1 cellular context compared by ENCODE assay signal in the genomic region with DNA sequence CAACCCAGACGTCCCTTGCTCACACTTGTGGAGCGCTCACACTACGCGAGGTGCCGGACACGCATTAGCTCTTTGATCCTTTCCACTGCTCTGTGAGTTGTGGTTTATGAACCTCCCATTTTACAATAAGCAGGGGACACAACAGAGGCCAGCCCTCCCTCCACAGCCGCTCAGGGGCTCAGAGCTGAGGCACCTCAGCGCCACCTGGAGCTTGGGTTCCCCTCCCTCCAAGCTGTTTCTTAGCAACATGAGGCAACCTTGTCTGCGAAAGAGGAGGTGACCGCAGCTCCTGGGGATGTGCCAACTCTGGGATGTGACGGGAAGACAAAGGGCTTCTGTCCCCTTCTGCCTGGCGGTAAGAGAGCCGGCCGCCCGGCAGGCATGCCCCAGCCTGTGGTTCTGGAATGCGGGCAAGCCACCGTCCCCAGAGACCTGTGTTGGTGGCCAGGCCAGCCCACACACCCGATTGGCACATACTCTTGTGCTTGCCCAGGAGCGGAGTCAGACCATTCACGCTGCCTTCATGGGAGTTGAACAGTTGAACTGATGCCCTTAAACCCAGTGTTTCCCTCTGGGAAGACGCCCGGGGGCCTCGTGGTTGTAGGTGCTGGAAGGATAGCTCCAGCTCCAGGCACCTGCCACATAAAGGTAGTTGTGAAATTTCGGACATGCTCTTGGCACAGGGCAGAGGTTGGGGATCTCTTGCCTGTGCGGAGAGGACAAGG.
TF ChIP-seq lines count a peak whose summit lies in the region.

No MANE protein-coding gene starts in this region.

TF ChIP-seq in HEK293, 187 proteins besides CTCF, POLR2A, EP300 and RAD21 (continued from another document and continues in another):
- TF ChIP-seq, protein P1, sequence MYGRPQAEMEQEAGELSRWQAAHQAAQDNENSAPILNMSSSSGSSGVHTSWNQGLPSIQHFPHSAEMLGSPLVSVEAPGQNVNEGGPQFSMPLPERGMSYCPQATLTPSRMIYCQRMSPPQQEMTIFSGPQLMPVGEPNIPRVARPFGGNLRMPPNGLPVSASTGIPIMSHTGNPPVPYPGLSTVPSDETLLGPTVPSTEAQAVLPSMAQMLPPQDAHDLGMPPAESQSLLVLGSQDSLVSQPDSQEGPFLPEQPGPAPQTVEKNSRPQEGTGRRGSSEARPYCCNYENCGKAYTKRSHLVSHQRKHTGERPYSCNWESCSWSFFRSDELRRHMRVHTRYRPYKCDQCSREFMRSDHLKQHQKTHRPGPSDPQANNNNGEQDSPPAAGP (tag by site-specific recombination; IDR thresholded peaks at IDR 0.05) = 0 out of 2 replicates have a peak, but pooled peaks have one; percentile 30
- TF ChIP-seq, protein P2, sequence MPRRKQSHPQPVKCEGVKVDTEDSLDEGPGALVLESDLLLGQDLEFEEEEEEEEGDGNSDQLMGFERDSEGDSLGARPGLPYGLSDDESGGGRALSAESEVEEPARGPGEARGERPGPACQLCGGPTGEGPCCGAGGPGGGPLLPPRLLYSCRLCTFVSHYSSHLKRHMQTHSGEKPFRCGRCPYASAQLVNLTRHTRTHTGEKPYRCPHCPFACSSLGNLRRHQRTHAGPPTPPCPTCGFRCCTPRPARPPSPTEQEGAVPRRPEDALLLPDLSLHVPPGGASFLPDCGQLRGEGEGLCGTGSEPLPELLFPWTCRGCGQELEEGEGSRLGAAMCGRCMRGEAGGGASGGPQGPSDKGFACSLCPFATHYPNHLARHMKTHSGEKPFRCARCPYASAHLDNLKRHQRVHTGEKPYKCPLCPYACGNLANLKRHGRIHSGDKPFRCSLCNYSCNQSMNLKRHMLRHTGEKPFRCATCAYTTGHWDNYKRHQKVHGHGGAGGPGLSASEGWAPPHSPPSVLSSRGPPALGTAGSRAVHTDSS (tag by site-specific recombination; IDR thresholded peaks at IDR 0.05) = no peak
- TF ChIP-seq ZNF571 (tag by site-specific recombination; IDR thresholded peaks at IDR 0.05) = no peak
- no peak for TF ChIP-seq ZNF747 (tag by site-specific recombination; IDR thresholded peaks at IDR 0.05)
- no peak for TF ChIP-seq ZNF558 (tag by site-specific recombination; IDR thresholded peaks at IDR 0.05)
- TF ChIP-seq SP3 (tag by site-specific recombination; IDR thresholded peaks at IDR 0.05) = no peak
- TF ChIP-seq ZNF791 (tag by site-specific recombination; IDR thresholded peaks at IDR 0.05) = no peak
- peak; percentile 97 for TF ChIP-seq ZNF600 (tag by site-specific recombination; IDR thresholded peaks at IDR 0.05)
- no peak for TF ChIP-seq ZXDB (tag by site-specific recombination; IDR thresholded peaks at IDR 0.05)
- no peak for TF ChIP-seq ZNF621 (tag by site-specific recombination; IDR thresholded peaks at IDR 0.05)
- TF ChIP-seq ZNF174 (tag by site-specific recombination; IDR thresholded peaks at IDR 0.05) = no peak
- TF ChIP-seq SETDB1 (IDR thresholded peaks at IDR 0.05; ENCODE audit: insufficient read length, low read length) = no peak
- 0 out of 2 replicates have a peak, but pooled peaks have one; percentile 30 for TF ChIP-seq ZNF24 (tag by site-specific recombination; IDR thresholded peaks at IDR 0.05)
- TF ChIP-seq ZNF670 (tag by site-specific recombination; IDR thresholded peaks at IDR 0.05; ENCODE audit: low read depth) = no peak
- TF ChIP-seq ZNF423 (tag by site-specific recombination; IDR thresholded peaks at IDR 0.05) = no peak
- TF ChIP-seq, protein P3, sequence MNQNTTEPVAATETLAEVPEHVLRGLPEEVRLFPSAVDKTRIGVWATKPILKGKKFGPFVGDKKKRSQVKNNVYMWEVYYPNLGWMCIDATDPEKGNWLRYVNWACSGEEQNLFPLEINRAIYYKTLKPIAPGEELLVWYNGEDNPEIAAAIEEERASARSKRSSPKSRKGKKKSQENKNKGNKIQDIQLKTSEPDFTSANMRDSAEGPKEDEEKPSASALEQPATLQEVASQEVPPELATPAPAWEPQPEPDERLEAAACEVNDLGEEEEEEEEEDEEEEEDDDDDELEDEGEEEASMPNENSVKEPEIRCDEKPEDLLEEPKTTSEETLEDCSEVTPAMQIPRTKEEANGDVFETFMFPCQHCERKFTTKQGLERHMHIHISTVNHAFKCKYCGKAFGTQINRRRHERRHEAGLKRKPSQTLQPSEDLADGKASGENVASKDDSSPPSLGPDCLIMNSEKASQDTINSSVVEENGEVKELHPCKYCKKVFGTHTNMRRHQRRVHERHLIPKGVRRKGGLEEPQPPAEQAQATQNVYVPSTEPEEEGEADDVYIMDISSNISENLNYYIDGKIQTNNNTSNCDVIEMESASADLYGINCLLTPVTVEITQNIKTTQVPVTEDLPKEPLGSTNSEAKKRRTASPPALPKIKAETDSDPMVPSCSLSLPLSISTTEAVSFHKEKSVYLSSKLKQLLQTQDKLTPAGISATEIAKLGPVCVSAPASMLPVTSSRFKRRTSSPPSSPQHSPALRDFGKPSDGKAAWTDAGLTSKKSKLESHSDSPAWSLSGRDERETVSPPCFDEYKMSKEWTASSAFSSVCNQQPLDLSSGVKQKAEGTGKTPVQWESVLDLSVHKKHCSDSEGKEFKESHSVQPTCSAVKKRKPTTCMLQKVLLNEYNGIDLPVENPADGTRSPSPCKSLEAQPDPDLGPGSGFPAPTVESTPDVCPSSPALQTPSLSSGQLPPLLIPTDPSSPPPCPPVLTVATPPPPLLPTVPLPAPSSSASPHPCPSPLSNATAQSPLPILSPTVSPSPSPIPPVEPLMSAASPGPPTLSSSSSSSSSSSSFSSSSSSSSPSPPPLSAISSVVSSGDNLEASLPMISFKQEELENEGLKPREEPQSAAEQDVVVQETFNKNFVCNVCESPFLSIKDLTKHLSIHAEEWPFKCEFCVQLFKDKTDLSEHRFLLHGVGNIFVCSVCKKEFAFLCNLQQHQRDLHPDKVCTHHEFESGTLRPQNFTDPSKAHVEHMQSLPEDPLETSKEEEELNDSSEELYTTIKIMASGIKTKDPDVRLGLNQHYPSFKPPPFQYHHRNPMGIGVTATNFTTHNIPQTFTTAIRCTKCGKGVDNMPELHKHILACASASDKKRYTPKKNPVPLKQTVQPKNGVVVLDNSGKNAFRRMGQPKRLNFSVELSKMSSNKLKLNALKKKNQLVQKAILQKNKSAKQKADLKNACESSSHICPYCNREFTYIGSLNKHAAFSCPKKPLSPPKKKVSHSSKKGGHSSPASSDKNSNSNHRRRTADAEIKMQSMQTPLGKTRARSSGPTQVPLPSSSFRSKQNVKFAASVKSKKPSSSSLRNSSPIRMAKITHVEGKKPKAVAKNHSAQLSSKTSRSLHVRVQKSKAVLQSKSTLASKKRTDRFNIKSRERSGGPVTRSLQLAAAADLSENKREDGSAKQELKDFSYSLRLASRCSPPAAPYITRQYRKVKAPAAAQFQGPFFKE (tag by site-specific recombination; IDR thresholded peaks at IDR 0.05; ENCODE audit: borderline replicate concordance) = no peak
- TF ChIP-seq, protein P4, sequence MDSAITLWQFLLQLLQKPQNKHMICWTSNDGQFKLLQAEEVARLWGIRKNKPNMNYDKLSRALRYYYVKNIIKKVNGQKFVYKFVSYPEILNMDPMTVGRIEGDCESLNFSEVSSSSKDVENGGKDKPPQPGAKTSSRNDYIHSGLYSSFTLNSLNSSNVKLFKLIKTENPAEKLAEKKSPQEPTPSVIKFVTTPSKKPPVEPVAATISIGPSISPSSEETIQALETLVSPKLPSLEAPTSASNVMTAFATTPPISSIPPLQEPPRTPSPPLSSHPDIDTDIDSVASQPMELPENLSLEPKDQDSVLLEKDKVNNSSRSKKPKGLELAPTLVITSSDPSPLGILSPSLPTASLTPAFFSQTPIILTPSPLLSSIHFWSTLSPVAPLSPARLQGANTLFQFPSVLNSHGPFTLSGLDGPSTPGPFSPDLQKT (IDR thresholded peaks at IDR 0.05; ENCODE audit: borderline replicate concordance, low read depth, low read length) = no peak
- no peak for TF ChIP-seq ZNF768 (tag by site-specific recombination; IDR thresholded peaks at IDR 0.05)
- peak; percentile 65; the same call in 1 of the 2 replicates for TF ChIP-seq WT1 (tag by site-specific recombination; IDR thresholded peaks at IDR 0.05)
- TF ChIP-seq ZNF654 (tag by site-specific recombination; IDR thresholded peaks at IDR 0.05; ENCODE audit: low read depth) = no peak
- TF ChIP-seq ZNF837 (tag by site-specific recombination; IDR thresholded peaks at IDR 0.05) = no peak
- no peak for TF ChIP-seq ZNF112 (tag by site-specific recombination; IDR thresholded peaks at IDR 0.05)
- TF ChIP-seq ZNF416 (tag by site-specific recombination; IDR thresholded peaks at IDR 0.05) = no peak
- TF ChIP-seq ZNF701 (tag by site-specific recombination; IDR thresholded peaks at IDR 0.05) = no peak
- no peak for TF ChIP-seq ZNF23 (tag by site-specific recombination; IDR thresholded peaks at IDR 0.05; ENCODE audit: borderline replicate concordance)
- no peak for TF ChIP-seq HOXD13 (CRISPR knock-in tag; IDR thresholded peaks at IDR 0.05; ENCODE audit: borderline replicate concordance)
- no peak for TF ChIP-seq ZNF274 (IDR thresholded peaks at IDR 0.05; ENCODE audit: low read length)
- TF ChIP-seq ZNF274 (tag by site-specific recombination; IDR thresholded peaks at IDR 0.05; ENCODE audit: borderline replicate concordance) = no peak
- TF ChIP-seq, protein P5, sequence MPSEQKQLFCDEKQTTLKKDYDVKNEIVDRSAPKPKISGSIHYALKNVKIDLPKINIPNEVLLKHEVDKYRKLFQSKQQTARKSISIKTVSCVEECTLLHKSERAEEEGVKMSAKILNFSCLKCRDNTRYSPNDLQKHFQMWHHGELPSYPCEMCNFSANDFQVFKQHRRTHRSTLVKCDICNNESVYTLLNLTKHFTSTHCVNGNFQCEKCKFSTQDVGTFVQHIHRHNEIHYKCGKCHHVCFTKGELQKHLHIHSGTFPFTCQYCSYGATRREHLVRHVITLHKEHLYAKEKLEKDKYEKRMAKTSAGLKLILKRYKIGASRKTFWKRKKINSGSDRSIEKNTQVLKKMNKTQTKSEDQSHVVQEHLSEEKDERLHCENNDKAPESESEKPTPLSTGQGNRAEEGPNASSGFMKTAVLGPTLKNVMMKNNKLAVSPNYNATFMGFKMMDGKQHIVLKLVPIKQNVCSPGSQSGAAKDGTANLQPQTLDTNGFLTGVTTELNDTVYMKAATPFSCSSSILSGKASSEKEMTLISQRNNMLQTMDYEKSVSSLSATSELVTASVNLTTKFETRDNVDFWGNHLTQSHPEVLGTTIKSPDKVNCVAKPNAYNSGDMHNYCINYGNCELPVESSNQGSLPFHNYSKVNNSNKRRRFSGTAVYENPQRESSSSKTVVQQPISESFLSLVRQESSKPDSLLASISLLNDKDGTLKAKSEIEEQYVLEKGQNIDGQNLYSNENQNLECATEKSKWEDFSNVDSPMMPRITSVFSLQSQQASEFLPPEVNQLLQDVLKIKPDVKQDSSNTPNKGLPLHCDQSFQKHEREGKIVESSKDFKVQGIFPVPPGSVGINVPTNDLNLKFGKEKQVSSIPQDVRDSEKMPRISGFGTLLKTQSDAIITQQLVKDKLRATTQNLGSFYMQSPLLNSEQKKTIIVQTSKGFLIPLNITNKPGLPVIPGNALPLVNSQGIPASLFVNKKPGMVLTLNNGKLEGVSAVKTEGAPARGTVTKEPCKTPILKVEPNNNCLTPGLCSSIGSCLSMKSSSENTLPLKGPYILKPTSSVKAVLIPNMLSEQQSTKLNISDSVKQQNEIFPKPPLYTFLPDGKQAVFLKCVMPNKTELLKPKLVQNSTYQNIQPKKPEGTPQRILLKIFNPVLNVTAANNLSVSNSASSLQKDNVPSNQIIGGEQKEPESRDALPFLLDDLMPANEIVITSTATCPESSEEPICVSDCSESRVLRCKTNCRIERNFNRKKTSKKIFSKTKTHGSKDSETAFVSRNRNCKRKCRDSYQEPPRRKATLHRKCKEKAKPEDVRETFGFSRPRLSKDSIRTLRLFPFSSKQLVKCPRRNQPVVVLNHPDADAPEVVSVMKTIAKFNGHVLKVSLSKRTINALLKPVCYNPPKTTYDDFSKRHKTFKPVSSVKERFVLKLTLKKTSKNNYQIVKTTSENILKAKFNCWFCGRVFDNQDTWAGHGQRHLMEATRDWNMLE (tag by site-specific recombination; conservative IDR thresholded peaks at IDR 0.05; ENCODE audit: low read depth) = no peak
- no peak for TF ChIP-seq ZNF155 (tag by site-specific recombination; IDR thresholded peaks at IDR 0.05)
- TF ChIP-seq, protein P6, sequence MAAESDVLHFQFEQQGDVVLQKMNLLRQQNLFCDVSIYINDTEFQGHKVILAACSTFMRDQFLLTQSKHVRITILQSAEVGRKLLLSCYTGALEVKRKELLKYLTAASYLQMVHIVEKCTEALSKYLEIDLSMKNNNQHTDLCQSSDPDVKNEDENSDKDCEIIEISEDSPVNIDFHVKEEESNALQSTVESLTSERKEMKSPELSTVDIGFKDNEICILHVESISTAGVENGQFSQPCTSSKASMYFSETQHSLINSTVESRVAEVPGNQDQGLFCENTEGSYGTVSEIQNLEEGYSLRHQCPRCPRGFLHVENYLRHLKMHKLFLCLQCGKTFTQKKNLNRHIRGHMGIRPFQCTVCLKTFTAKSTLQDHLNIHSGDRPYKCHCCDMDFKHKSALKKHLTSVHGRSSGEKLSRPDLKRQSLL (tag by site-specific recombination; IDR thresholded peaks at IDR 0.05) = no peak
- TF ChIP-seq, protein P7, sequence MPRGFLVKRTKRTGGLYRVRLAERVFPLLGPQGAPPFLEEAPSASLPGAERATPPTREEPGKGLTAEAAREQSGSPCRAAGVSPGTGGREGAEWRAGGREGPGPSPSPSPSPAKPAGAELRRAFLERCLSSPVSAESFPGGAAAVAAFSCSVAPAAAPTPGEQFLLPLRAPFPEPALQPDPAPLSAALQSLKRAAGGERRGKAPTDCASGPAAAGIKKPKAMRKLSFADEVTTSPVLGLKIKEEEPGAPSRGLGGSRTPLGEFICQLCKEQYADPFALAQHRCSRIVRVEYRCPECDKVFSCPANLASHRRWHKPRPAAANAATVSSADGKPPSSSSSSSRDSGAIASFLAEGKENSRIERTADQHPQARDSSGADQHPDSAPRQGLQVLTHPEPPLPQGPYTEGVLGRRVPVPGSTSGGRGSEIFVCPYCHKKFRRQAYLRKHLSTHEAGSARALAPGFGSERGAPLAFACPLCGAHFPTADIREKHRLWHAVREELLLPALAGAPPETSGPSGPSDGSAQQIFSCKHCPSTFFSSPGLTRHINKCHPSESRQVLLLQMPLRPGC (tag by site-specific recombination; IDR thresholded peaks at IDR 0.05) = peak; percentile 78
- TF ChIP-seq, protein P8, sequence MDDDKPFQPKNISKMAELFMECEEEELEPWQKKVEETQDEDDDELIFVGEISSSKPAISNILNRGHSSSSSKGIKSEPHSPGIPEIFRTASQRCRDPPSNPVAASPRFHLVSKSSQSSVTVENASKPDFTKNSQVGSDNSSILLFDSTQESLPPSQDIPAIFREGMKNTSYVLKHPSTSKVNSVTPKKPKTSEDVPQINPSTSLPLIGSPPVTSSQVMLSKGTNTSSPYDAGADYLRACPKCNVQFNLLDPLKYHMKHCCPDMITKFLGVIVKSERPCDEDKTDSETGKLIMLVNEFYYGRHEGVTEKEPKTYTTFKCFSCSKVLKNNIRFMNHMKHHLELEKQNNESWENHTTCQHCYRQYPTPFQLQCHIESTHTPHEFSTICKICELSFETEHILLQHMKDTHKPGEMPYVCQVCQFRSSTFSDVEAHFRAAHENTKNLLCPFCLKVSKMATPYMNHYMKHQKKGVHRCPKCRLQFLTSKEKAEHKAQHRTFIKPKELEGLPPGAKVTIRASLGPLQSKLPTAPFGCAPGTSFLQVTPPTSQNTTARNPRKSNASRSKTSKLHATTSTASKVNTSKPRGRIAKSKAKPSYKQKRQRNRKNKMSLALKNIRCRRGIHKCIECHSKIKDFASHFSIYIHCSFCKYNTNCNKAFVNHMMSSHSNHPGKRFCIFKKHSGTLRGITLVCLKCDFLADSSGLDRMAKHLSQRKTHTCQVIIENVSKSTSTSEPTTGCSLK (tag by site-specific recombination; IDR thresholded peaks at IDR 0.05) = no peak
- no peak for TF ChIP-seq ZNF169 (tag by site-specific recombination; IDR thresholded peaks at IDR 0.05)
